In the genomic region with DNA sequence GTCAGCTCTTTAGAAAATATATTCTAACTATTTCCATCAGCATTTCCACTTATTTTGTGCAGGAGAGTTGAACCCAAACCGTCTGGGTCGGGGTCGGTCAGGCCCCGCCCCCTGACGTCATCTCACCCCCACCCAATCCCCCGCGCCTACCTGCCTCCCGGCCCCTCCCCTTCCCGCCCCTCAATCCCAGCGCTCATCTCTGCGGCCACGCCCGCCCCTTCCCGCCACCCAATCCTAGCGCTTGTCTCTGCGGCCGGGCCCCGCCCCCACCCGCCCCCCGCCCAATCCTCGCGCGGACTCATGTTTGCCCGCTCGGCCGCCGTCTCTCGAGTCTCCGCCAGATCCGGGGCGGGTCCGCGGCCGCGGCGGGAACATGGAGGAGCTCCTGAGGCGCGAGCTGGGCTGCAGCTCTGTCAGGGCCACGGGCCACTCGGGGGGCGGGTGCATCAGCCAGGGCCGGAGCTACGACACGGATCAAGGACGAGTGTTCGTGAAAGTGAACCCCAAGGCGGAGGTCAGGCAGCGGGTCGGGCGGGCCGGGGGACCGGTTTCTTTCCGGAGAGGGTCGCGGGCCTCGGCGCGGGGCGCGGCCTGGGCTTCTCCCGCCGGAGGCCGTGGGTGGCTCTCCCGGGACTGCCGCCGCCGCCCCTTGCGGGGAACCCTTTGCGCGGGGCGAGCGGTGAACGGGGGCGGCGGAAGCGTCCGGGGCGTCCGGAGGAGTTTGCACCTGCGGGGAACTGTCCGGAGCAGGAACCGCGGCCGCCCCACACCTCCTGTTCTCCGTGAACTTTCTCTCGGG, we compare ENCODE assay signal across 8 cellular contexts. TPM values are rescaled to one million over a fixed set of nuclear protein-coding genes. Genes with fewer than 3 reads are reported as not detected.
DNase-seq lines count a peak whose midpoint lies in the region; ATAC-seq and FAIRE-seq lines count a peak whose summit lies in the region.

A gene with protein sequence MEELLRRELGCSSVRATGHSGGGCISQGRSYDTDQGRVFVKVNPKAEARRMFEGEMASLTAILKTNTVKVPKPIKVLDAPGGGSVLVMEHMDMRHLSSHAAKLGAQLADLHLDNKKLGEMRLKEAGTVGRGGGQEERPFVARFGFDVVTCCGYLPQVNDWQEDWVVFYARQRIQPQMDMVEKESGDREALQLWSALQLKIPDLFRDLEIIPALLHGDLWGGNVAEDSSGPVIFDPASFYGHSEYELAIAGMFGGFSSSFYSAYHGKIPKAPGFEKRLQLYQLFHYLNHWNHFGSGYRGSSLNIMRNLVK (plus strand): TSS at position 324 of the 799 bp plus-strand sequence. CDS start 50 bp downstream, at position 374.

- H3K4me3 ChIP-seq in muscle layer of duodenum (ENCODE audit: low read depth in 1 of 2, low read length in 2 of 2), result peak within 1 kb of the TSS; percentile 62 to 95

- H3K9me3 ChIP-seq in KOPT-K1 (ENCODE audit: insufficient read depth, low read length, poor library complexity, severe bottlenecking) (no peaks in the 10 kb centered on the region), muscle layer of duodenum (ENCODE audit: control insufficient read depth in 1 of 2, low read length in 2 of 2) (no peaks in the 10 kb centered on the region)

- FAIRE-seq in RCC 7860 (lab: Jason Lieb, UNC), result no peak

- H3K36me3 ChIP-seq in KOPT-K1 (ENCODE audit: insufficient read depth, low read length), result peaks cover 32% of the 10 kb centered on the region
- peaks cover 7 to 18% of the 10 kb centered on the region in 2 donors for H3K36me3 ChIP-seq in muscle layer of duodenum (ENCODE audit: control insufficient read depth in 1 of 2, insufficient read depth in 2 of 2, low read length in 2 of 2)

- peak; percentile 72 for ATAC-seq in GM21576 (IDR thresholded peaks at IDR 0.05; ENCODE audit: unreplicated experiment)
- peak; percentile 89 for ATAC-seq in esophagus mucosa

- in situ Hi-C loops in Caki2 (cut with HindIII; ENCODE audit: low pct_unique_long_range_greater_than_20kb, low sequenced_read_pairs), result no loop called here

- H3K27ac ChIP-seq in KOPT-K1 (ENCODE audit: low read depth, low read length, poor library complexity, severe bottlenecking) (peak within 1 kb of the TSS; percentile 74), muscle layer of duodenum (ENCODE audit: low read length) (peak within 1 kb of the TSS; percentile 31)

- peaks cover 3 to 13% of the 10 kb centered on the region in 2 donors for H3K4me1 ChIP-seq in muscle layer of duodenum (ENCODE audit: control insufficient read depth in 1 of 2, insufficient read depth in 2 of 2, low read length in 2 of 2)

- no peaks in the 10 kb centered on the region for H3K27me3 ChIP-seq in muscle layer of duodenum (ENCODE audit: low read depth, low read length)

- DNase-seq in Caki2 (ENCODE audit: low read depth), result peak; percentile 53
- peak; percentile 62 for DNase-seq in RCC 7860 (ENCODE audit: low spot score)
- peak; percentile 89 to 91 for DNase-seq in activated T-cell treated with anti-CD3 and anti-CD28 coated beads, Interleukin-2, amount 50 U/mL, for 48 hours
- peak; percentile 68 to 87 for DNase-seq in stimulated activated CD8-positive, alpha-beta memory T cell treated with anti-CD3 and anti-CD28 coated beads, Interleukin-7, amount 100 ng/mL, for 1 hour (ENCODE audit: low read depth in 2 of 2)

RNA-seq across cellular contexts. Expression of the gene that starts here (rescaled TPM):
- 65.9 and 106 TPM in 2 replicates for total RNA-seq in Caki2 (2014; rRNA removed; shearing (Covaris generic); ENCODE audit: low replicate concordance)
- total RNA-seq in esophagus mucosa, result 18.2 TPM

Comparison
In these comparisons a context has a peak if more than half of its experiments do, and no peak if none do; other contexts are left out.
1. Peak in every context shown above with its lines: DNase-seq, ATAC-seq, H3K4me3 ChIP-seq and H3K27ac ChIP-seq.